In the genomic region with DNA sequence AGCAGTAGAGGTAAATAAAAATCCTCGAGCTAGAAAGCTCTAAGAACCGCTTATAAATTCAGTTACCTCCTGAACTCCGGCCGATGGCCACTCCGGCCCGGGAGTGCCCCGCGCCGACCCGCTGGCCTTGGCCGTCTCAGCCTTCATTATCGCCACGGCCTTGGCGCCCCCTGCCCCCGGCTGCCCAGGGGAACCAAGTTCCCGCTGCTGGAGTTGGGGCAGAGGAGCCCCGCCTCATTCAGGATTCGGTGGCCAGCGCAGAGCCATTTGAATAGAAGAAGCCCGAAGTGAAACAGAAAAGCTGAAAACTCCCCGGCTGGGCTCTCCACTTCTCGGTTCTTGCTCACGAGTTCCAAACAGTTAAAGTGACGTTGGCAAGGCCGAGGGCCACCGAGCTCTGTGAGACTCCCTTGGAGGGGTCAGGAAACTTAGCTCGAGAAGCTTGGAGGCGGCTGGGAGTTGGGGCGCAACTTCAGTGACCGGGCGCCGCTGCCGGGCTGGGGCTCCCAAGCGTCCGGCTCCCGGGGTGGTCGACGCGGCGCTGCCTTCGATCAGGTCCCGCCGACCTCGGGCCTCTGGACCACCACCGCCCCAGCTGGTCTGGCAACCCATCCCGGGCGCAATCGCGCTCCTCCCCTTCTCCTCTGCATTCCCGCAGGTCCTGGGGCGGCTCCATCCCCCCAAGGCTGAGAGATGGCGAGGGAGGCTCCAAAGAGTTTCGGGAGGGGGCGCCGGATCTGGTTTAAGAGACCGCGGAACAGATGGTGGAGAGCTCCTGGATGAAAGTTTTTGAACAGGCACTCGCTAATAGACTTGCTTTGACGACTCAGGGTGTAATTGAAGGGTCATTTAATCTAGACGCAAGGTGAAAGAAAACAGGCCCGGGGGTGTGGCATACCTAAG, we compare ENCODE assay signal across 10 cellular contexts. TPM values are rescaled to one million over a fixed set of nuclear protein-coding genes. Genes with fewer than 3 reads are reported as not detected.
DNase-seq lines count a peak whose midpoint lies in the region; ATAC-seq and TF ChIP-seq lines count a peak whose summit lies in the region.
"Had no signal": no experiment of that assay in that cellular context is flagged by ENCODE, and none has a peak within 500 bp of the region (broad histone marks: within the 10 kb centered on the region; RNA-seq: fewer than 3 reads in every experiment).

No MANE protein-coding gene starts in this region.

- DNase-seq in Right ventricle myocardium superior (peak; percentile 38), Right ventricle myocardium inferior (ENCODE audit: missing footprints) (no peak), chondrocyte (ENCODE audit: low spot score) (peak; percentile 79), aorta (peak in 1 of 2 donors; percentile 44), activated gamma-delta T cell (lab: John Stamatoyannopoulos, UW) (no peak)
- no peak for DNase-seq in activated CD8-positive, alpha-beta memory T cell treated with anti-CD3 and anti-CD28 coated beads, Interleukin-2, amount 50 U/mL, for 4 hours
- DNase-seq in naive thymus-derived CD4-positive, alpha-beta T cell, result no peak

- TF ChIP-seq CTCF in chondrocyte (IDR thresholded peaks at IDR 0.05), result no peak

- peaks cover 86% of the 10 kb centered on the region for H3K27me3 Mint-ChIP-seq in chondrocyte (ENCODE audit: low read depth)
- peaks cover 70 to 85% (median 72%) of the 10 kb centered on the region in 5 donors for H3K27me3 Mint-ChIP-seq in naive thymus-derived CD4-positive, alpha-beta T cell

- CTCF ChIA-PET in naive thymus-derived CD4-positive, alpha-beta T cell (lab: Charles Lee), result no interaction called here

- H3K4me3 Mint-ChIP-seq in chondrocyte (ENCODE audit: unreplicated experiment), result peak overlapping the region; percentile 49
- H3K4me3 Mint-ChIP-seq in naive thymus-derived CD4-positive, alpha-beta T cell, result peak overlapping the region in 3 of 10 donors; percentile 3 to 52 (median 6)

- H3K4me1 ChIP-seq in mesodermal cell (ENCODE audit: control insufficient read depth, insufficient read depth, low read length, poor library complexity, severe bottlenecking) (peaks cover 12% of the 10 kb centered on the region), aorta (ENCODE audit: control insufficient read depth in 1 of 2, insufficient read depth in 2 of 2, low read length in 2 of 2) (no peaks in the 10 kb centered on the region)
- H3K4me1 ChIP-seq in naive thymus-derived CD4-positive, alpha-beta T cell (ENCODE audit: control insufficient read depth in 2 of 2, insufficient read depth in 2 of 2, low read length in 2 of 2), result no peaks in the 10 kb centered on the region
- H3K4me1 ChIP-seq: BLaER1 treated with 17β-estradiol and CSF1 and Interleukin-3, amounts not matched to agents 10 nM and 100 nM had no signal

- H3K9me3 ChIP-seq in mesodermal cell (ENCODE audit: control insufficient read depth, low read length) (no peaks in the 10 kb centered on the region), aorta (ENCODE audit: control insufficient read depth, low read length) (no peaks in the 10 kb centered on the region)
- H3K9me3 ChIP-seq in naive thymus-derived CD4-positive, alpha-beta T cell (ENCODE audit: control insufficient read depth in 2 of 3, low read length in 3 of 3), result no peaks in the 10 kb centered on the region

- peak overlapping the region; percentile 22 for H3K4me3 ChIP-seq in mesodermal cell (ENCODE audit: extremely low read depth, insufficient read depth, low read length, poor library complexity, severe bottlenecking)
- peak overlapping the region in 1 of 2 donors; percentile 45 for H3K4me3 ChIP-seq in aorta (ENCODE audit: low read length in 2 of 2)
- no peak overlapping the region for H3K4me3 ChIP-seq in naive thymus-derived CD4-positive, alpha-beta T cell (ENCODE audit: low read length)
- H3K4me3 ChIP-seq: BLaER1 treated with 17β-estradiol and CSF1 and Interleukin-3, amounts not matched to agents 10 nM and 100 nM had no signal

- POLR2A ChIA-PET in naive thymus-derived CD4-positive, alpha-beta T cell (lab: Charles Lee), result no interaction called here

- peaks cover 0 to 2% of the 10 kb centered on the region in 2 donors for H3K27me3 ChIP-seq in aorta (ENCODE audit: control insufficient read depth in 1 of 2, insufficient read depth in 2 of 2, low read length in 1 of 2)
- peaks cover 0 to 3% of the 10 kb centered on the region in 2 donors for H3K27me3 ChIP-seq in naive thymus-derived CD4-positive, alpha-beta T cell (ENCODE audit: control insufficient read depth in 2 of 2, insufficient read depth in 2 of 2, low read length in 2 of 2)
- H3K27me3 ChIP-seq: BLaER1 treated with 17β-estradiol and CSF1 and Interleukin-3, amounts not matched to agents 10 nM and 100 nM had no signal

- no peak overlapping the region for H3K27ac ChIP-seq in mesodermal cell (ENCODE audit: low read depth, low read length, severe bottlenecking)
- no peak overlapping the region for H3K27ac ChIP-seq in aorta (ENCODE audit: low read depth in 1 of 2, low read length in 2 of 2)
- H3K27ac ChIP-seq in naive thymus-derived CD4-positive, alpha-beta T cell (ENCODE audit: low read depth, low read length), result no peak overlapping the region
- H3K27ac ChIP-seq: BLaER1 treated with 17β-estradiol and CSF1 and Interleukin-3, amounts not matched to agents 10 nM and 100 nM had no signal

- intact Hi-C loops in Right ventricle myocardium superior (cut with DNase I), result no loop called here
- intact Hi-C loops in Right ventricle myocardium inferior (cut with DNase I), result no loop called here
- intact Hi-C loops in aorta (cut with DNase I), result no loop called here
- intact Hi-C loops in naive thymus-derived CD4-positive, alpha-beta T cell (cut with micrococcal nuclease), result no loop called here

- ATAC-seq in Right ventricle myocardium superior (ENCODE audit: poor library complexity) (no peak), Right ventricle myocardium inferior (no peak), aorta (ENCODE audit: low FRiP score) (peak; percentile 26)
- ATAC-seq in naive thymus-derived CD4-positive, alpha-beta T cell, result no peak

- WGBS in mesodermal cell (ENCODE audit: insufficient coverage in 2 of 2), 2 experiments, result 1% methylated on average over 49 to 51 of the region's 61 CpGs
- WGBS in aorta, 2 donors, result 6 to 12% methylated on average over 59 to 61 of the region's 61 CpGs

- H3K9me3 Mint-ChIP-seq in chondrocyte (ENCODE audit: low read depth), result no peaks in the 10 kb centered on the region
- peaks cover 0 to 14% (median 3%) of the 10 kb centered on the region in 11 donors for H3K9me3 Mint-ChIP-seq in naive thymus-derived CD4-positive, alpha-beta T cell

- H3K36me3 ChIP-seq in mesodermal cell (ENCODE audit: control insufficient read depth, insufficient read depth, low read length), result no peaks in the 10 kb centered on the region
- H3K36me3 ChIP-seq in aorta (ENCODE audit: control insufficient read depth in 1 of 2, insufficient read depth in 2 of 2, low read length in 1 of 2), result no peaks in the 10 kb centered on the region
- no peaks in the 10 kb centered on the region for H3K36me3 ChIP-seq in naive thymus-derived CD4-positive, alpha-beta T cell (ENCODE audit: control insufficient read depth in 2 of 3, insufficient read depth in 3 of 3, low read length in 3 of 3)
- H3K36me3 ChIP-seq: BLaER1 treated with 17β-estradiol and CSF1 and Interleukin-3, amounts not matched to agents 10 nM and 100 nM had no signal

- peaks cover 3% of the 10 kb centered on the region for H3K36me3 Mint-ChIP-seq in chondrocyte (ENCODE audit: low read depth)
- H3K36me3 Mint-ChIP-seq in naive thymus-derived CD4-positive, alpha-beta T cell, result peaks cover 0 to 11% (median 0%) of the 10 kb centered on the region in 5 donors

- peaks cover 27% of the 10 kb centered on the region for H3K4me1 Mint-ChIP-seq in chondrocyte (ENCODE audit: low read depth)
- H3K4me1 Mint-ChIP-seq in naive thymus-derived CD4-positive, alpha-beta T cell, result peaks cover 0 to 17% (median 5%) of the 10 kb centered on the region in 7 donors

- no peak overlapping the region for H3K27ac Mint-ChIP-seq in chondrocyte (ENCODE audit: unreplicated experiment)
- H3K27ac Mint-ChIP-seq in naive thymus-derived CD4-positive, alpha-beta T cell, result no peak overlapping the region

RNA-seq across cellular contexts. Expression of a gene that starts 5.8 kb away (rescaled TPM):
- not detected for total RNA-seq in Right ventricle myocardium superior
- not detected for total RNA-seq in Right ventricle myocardium inferior
- not detected in 3 replicates for total RNA-seq in chondrocyte
- not detected for polyA plus RNA-seq in mesodermal cell (2013, experiment 1 of 2)
- not detected for polyA plus RNA-seq in mesodermal cell (2013, experiment 2 of 2)
- not detected for total RNA-seq in aorta
- not detected for polyA plus RNA-seq in aorta
- total RNA-seq in naive thymus-derived CD4-positive, alpha-beta T cell, result not detected
- not detected for polyA plus RNA-seq in naive thymus-derived CD4-positive, alpha-beta T cell
- total RNA-seq: T-helper 2 cell treated with Interferon-gamma antibody and Interleukin-4, amounts not matched to agents 100 ng/mL and 5 ng/mL, for 36 hours had no signal

Comparison
In these comparisons a context has a peak if more than half of its experiments do, and no peak if none do; other contexts are left out.
1. DNase-seq: peak in Right ventricle myocardium superior (single experiment) and chondrocyte (single experiment); none in Right ventricle myocardium inferior (single experiment), activated CD8-positive, alpha-beta memory T cell treated with anti-CD3 and anti-CD28 coated beads, Interleukin-2, amount 50 U/mL, for 4 hours (single experiment), activated gamma-delta T cell (single experiment) and naive thymus-derived CD4-positive, alpha-beta T cell (0 of 9).